Comparison of ENCODE assay signal across 12 cellular contexts in genomic region chr11:1072116-1072820, GRCh38. TPM values are rescaled to one million over a fixed set of nuclear protein-coding genes. Genes with fewer than 3 reads are reported as not detected.
DNase-seq lines count a peak whose midpoint lies in the region; ATAC-seq, FAIRE-seq and TF ChIP-seq lines count a peak whose summit lies in the region.
"Had no signal": no experiment of that assay in that cellular context is flagged by ENCODE, and none has a peak within 500 bp of the region (broad histone marks: within the 10 kb centered on the region; RNA-seq: fewer than 3 reads in every experiment).

No MANE protein-coding gene starts in this region.

- no peak for FAIRE-seq in A549 (lab: Jason Lieb, UNC)

- CTCF ChIA-PET in A549 (lab: Yijun Ruan, JAX): no interaction called here

- no peak for TF ChIP-seq CTCF in A549 (IDR thresholded peaks at IDR 0.05)

- H3K9me3 ChIP-seq in A549: no peaks in the 10 kb centered on the region

- H3K4me2 ChIP-seq in A549: peak overlapping the region; percentile 49

- peak; percentile 65 to 77; a peak in 4 of 5 replicates for TF ChIP-seq EP300 in A549 (IDR thresholded peaks at IDR 0.05)

- WGBS in A549 (ENCODE audit: missing lambda C conversion rate): 56% methylated on average over 16 of the region's 18 CpGs

- ATAC-seq in A549: peak; percentile 53 to 68
- ATAC-seq in HG02798 (IDR thresholded peaks at IDR 0.05; ENCODE audit: poor library complexity, unreplicated experiment): no peak
- no peak for ATAC-seq in GM21390 (IDR thresholded peaks at IDR 0.05; ENCODE audit: unreplicated experiment)

- peak in 1 of 2 experiments; percentile 15; a peak in 1 of 5 replicates for TF ChIP-seq RAD21 in A549 (conservative IDR thresholded peaks at IDR 0.05 in 1 of 2, IDR thresholded peaks at IDR 0.05 in 1 of 2)

- no peak overlapping the region for H3K4me3 ChIP-seq in A549
- H3K4me3 ChIP-seq: lung had no signal

- no peak for TF ChIP-seq POLR2A in A549 (IDR thresholded peaks at IDR 0.05; ENCODE audit: low read length)

- DNase-seq in A549 (ENCODE audit: low read depth in 1 of 2, low spot score in 1 of 2) (peak; percentile 54 to 91), HK-2 (ENCODE audit: unreplicated experiment) (peak; percentile 29), amniotic epithelial cell (ENCODE audit: low read depth) (peak; percentile 68), iris pigment epithelial cell (ENCODE audit: low read depth) (peak; percentile 60), NCI-H1092 (lab: John Stamatoyannopoulos, UW) (no peak), SKM-1 treated with dmso at 0.1 percent for 144 hours (lab: John Stamatoyannopoulos, UW; ENCODE audit: unreplicated experiment) (no peak)
- DNase-seq: AML-193, erythroblast, NCI-H187 treated with DMSO at 0.1 percent for 48 hours had no signal

- H3K27ac ChIP-seq in A549: peak overlapping the region; percentile 76 to 92

- POLR2A ChIA-PET in A549 (lab: Yijun Ruan, JAX): no interaction called here

- peaks cover 36% of the 10 kb centered on the region for H3K4me1 ChIP-seq in A549

TF ChIP-seq in A549, 52 proteins besides CTCF, POLR2A, EP300 and RAD21:
- peak; percentile 66 for TF ChIP-seq GATA3 (IDR thresholded peaks at IDR 0.05; ENCODE audit: borderline replicate concordance)
- TF ChIP-seq E2F6 (IDR thresholded peaks at IDR 0.05; ENCODE audit: borderline replicate concordance, low read depth): no peak
- no peak for TF ChIP-seq RNF2 (IDR thresholded peaks at IDR 0.05; ENCODE audit: borderline replicate concordance, low read depth)
- TF ChIP-seq HOXB5 (CRISPR knock-in tag; IDR thresholded peaks at IDR 0.05): no peak
- no peak for TF ChIP-seq MAX (IDR thresholded peaks at IDR 0.05)
- TF ChIP-seq BHLHE40 (IDR thresholded peaks at IDR 0.05; ENCODE audit: low read depth, low read length): no peak
- no peak for TF ChIP-seq FOSL2 (IDR thresholded peaks at IDR 0.05)
- peak; percentile 83 for TF ChIP-seq FOSL2 (CRISPR knock-in tag; IDR thresholded peaks at IDR 0.05)
- TF ChIP-seq ESRRA (IDR thresholded peaks at IDR 0.05; ENCODE audit: borderline replicate concordance, low read length): no peak
- TF ChIP-seq JUN (IDR thresholded peaks at IDR 0.05): no peak
- TF ChIP-seq JUNB (IDR thresholded peaks at IDR 0.05): peak; percentile 47; the same call in 1 of the 2 replicates
- TF ChIP-seq MYC (IDR thresholded peaks at IDR 0.05; ENCODE audit: borderline replicate concordance, low read length): peak; percentile 41; the same call in 1 of the 2 replicates

RNA-seq across cellular contexts. Expression of gene MUC2, which starts 2.4 kb away (rescaled TPM):
- polyA plus RNA-seq in A549 (2011; rRNA removed) (0.01 and 0.04 TPM in 2 replicates), A549 (2017; fragmentation: RNase III; extraction: RNeasy Plus Mini Kit Qiagen cat#74134 plus additional on column Dnase treatment) (0.03 TPM in 3 replicates)
- polyA plus RNA-seq in A549 (2012; cell fraction: cytosol; rRNA removed): 0.01 TPM in 2 replicates
- polyA plus RNA-seq in A549 (2012; cell fraction: nucleus; rRNA removed): 0.29 and 0.90 TPM in 2 replicates
- polyA minus RNA-seq in A549 (2011; rRNA and poly(A)+ RNA removed): 0.04 and 0.05 TPM in 2 replicates

RNA-seq across cellular contexts. Expression of gene MUC6, which starts 35.8 kb away (rescaled TPM):
- polyA plus RNA-seq in A549 (2011; rRNA removed) (not detected in 2 replicates), A549 (2017; fragmentation: RNase III; extraction: RNeasy Plus Mini Kit Qiagen cat#74134 plus additional on column Dnase treatment) (not detected in 3 replicates)
- polyA plus RNA-seq in A549 (2012; cell fraction: cytosol; rRNA removed): not detected in 2 replicates
- polyA plus RNA-seq in A549 (2012; cell fraction: nucleus; rRNA removed): under 0.01 TPM in 1 of 2 replicates, not detected in the other
- polyA minus RNA-seq in A549 (2011; rRNA and poly(A)+ RNA removed): 0.08 TPM in 1 of 2 replicates, not detected in the other

Comparison
In these comparisons a context has a peak if more than half of its experiments do, and no peak if none do; other contexts are left out.
1. ATAC-seq: peak in A549 (2 of 2); none in HG02798 (single experiment) and GM21390 (single experiment).
2. DNase-seq: peak in A549 (2 of 2), HK-2 (single experiment), amniotic epithelial cell (single experiment) and iris pigment epithelial cell (single experiment); none in NCI-H1092 (single experiment) and SKM-1 treated with dmso at 0.1 percent for 144 hours (single experiment).